ENCODE assay signal across 29 cellular contexts in genomic region chr17:5473906-5474305, GRCh38.
"Had no signal": no experiment of that assay in that cellular context is flagged by ENCODE, and none has a peak within 500 bp of the region (broad histone marks: within the 10 kb centered on the region; RNA-seq: fewer than 3 reads in every experiment).

No MANE protein-coding gene starts in this region.

- H3K27ac Mint-ChIP-seq: natural killer cell; nephron progenitor cell; neural progenitor cell; progenitor cell of endocrine pancreas; stimulated activated naive B cell treated with anti-CD40 and anti-IgM and Interleukin-4, amounts not matched to agents 10 μg/mL and 1 μg/mL and 100 μg/mL, for 72 hours had no signal

- H3K9me3 ChIP-seq: left lung, lower lobe of right lung, neutrophil, right atrium auricular region, right lobe of liver, stomach, thoracic aorta, tibial artery, upper lobe of right lung had no signal

- H3K4me3 ChIP-seq: left lung, lower lobe of right lung, neural progenitor cell, ovary, right atrium auricular region, right lobe of liver, skin epidermis, stomach, thoracic aorta, tibial artery, upper lobe of right lung had no signal

- H3K4me1 ChIP-seq: neural progenitor cell, right lobe of liver, upper lobe of right lung had no signal

- H3K9me3 Mint-ChIP-seq: naive B cell; natural killer cell; neural progenitor cell; stimulated activated naive B cell treated with anti-CD40 and anti-IgM and Interleukin-4, amounts not matched to agents 10 μg/mL and 1 μg/mL and 100 μg/mL, for 72 hours had no signal

- H3K4me3 Mint-ChIP-seq: naive B cell; natural killer cell; nephron progenitor cell; neural progenitor cell; stimulated activated naive B cell treated with anti-CD40 and anti-IgM and Interleukin-4, amounts not matched to agents 10 μg/mL and 1 μg/mL and 100 μg/mL, for 72 hours had no signal

- H3K27me3 ChIP-seq: left lung, neural progenitor cell, neutrophil, ovary, right atrium auricular region, right lobe of liver, stomach, tibial artery, upper lobe of right lung had no signal

- H3K27ac ChIP-seq: left lung, lower lobe of right lung, neural progenitor cell, neutrophil, ovary, right atrium auricular region, right lobe of liver, skin epidermis, stomach, thoracic aorta, tibial artery, upper lobe of right lung had no signal

- H3K36me3 ChIP-seq: ovary had no signal

- ATAC-seq: left cardiac atrium; left lung; lower lobe of right lung; natural killer cell; right lobe of liver; stimulated activated naive B cell treated with anti-CD40 and anti-IgM and Interleukin-4, amounts not matched to agents 10 μg/mL and 1 μg/mL and 100 μg/mL, for 72 hours; stimulated activated naive CD8-positive, alpha-beta T cell treated with anti-CD3 and anti-CD28 coated beads, Interleukin-15, Interleukin-2, amounts not matched to agents 100 U/mL and 50 U/mL, for 24 hours; upper lobe of right lung had no signal

- DNase-seq: hippocampal formation; kidney glomerular epithelial cell; left cardiac atrium; left lung; lower lobe of right lung; mammary epithelial cell; mesenchymal stem cell; naive B cell; natural killer cell; nephron progenitor cell; occipital lobe; ovary; right lobe of liver; stimulated activated CD4-positive, alpha-beta T cell treated with anti-CD3 and anti-CD28 coated beads, Interleukin-12 subunit alpha, Interleukin-12 subunit beta, amount 100 ng/mL, for 4 hours; stimulated activated CD4-positive, alpha-beta T cell treated with anti-CD3 and anti-CD28 coated beads, Interleukin-15, amount 100 ng/mL, for 24 hours; stimulated activated CD4-positive, alpha-beta T cell treated with anti-CD3 and anti-CD28 coated beads, Interleukin-2, amount 100 ng/mL, for 24 hours; stimulated activated CD4-positive, alpha-beta T cell treated with anti-CD3 and anti-CD28 coated beads, Interleukin-4, amount 100 ng/mL, for 1 hour; stimulated activated naive B cell treated with anti-CD40 and anti-IgM and Interleukin-4, amounts not matched to agents 10 μg/mL and 1 μg/mL and 100 μg/mL, for 72 hours; stimulated activated naive CD8-positive, alpha-beta T cell treated with anti-CD3 and anti-CD28 coated beads, Interleukin-15, Interleukin-2, amounts not matched to agents 100 U/mL and 50 U/mL, for 24 hours; stomach; tibial artery; trophoblast cell; upper lobe of right lung had no signal

- H3K27me3 Mint-ChIP-seq: naive B cell; progenitor cell of endocrine pancreas; stimulated activated naive B cell treated with anti-CD40 and anti-IgM and Interleukin-4, amounts not matched to agents 10 μg/mL and 1 μg/mL and 100 μg/mL, for 72 hours had no signal

- H3K4me2 ChIP-seq: neural progenitor cell had no signal

- H2AFZ ChIP-seq: neural progenitor cell had no signal

- H3K4me1 Mint-ChIP-seq: nephron progenitor cell had no signal

- H3K9ac ChIP-seq: neural progenitor cell had no signal
